In genomic region chr3:61978460-61979419, GRCh38 we compare ENCODE assay signal across 21 cellular contexts.
"Had no signal": no experiment of that assay in that cellular context is flagged by ENCODE, and none has a peak within 500 bp of the region (broad histone marks: within the 10 kb centered on the region; RNA-seq: fewer than 3 reads in every experiment).

No MANE protein-coding gene starts in this region.

- H3K27ac ChIP-seq: coronary artery, foreskin keratinocyte, spleen, thoracic aorta, vagina had no signal

- H3K9me3 ChIP-seq: left ventricle myocardium inferior, sigmoid colon, spleen, thoracic aorta, vagina had no signal

- H3K27me3 ChIP-seq: foreskin keratinocyte, sigmoid colon, spleen, vagina had no signal

- H3K36me3 ChIP-seq: left ventricle myocardium inferior, sigmoid colon, spleen, thoracic aorta, vagina had no signal

- H3K4me1 ChIP-seq: vagina had no signal

- DNase-seq: activated CD4-positive, alpha-beta T cell treated with anti-CD3 and anti-CD28 coated beads, Interleukin-2, amount 10 ng/mL, durations not matched to agents 24 days and 14 days; activated CD8-positive, alpha-beta T cell treated with anti-CD3 and anti-CD28 coated beads for 36 hours; activated gamma-delta T cell; activated naive CD4-positive, alpha-beta T cell treated with anti-CD3 and anti-CD28 coated beads, Interleukin-2, amount 50 U/mL, for 16 hours; activated naive CD8-positive, alpha-beta T cell treated with anti-CD3 and anti-CD28 coated beads, Interleukin-2, amount 50 U/mL, for 24 hours; cerebellar nuclear complex; endodermal cell; foreskin keratinocyte; immature natural killer cell; left ventricle myocardium inferior; mammary epithelial cell; nucleus accumbens; posterior cingulate gyrus; sigmoid colon; spleen; stimulated activated CD4-positive, alpha-beta T cell treated with anti-CD3 and anti-CD28 coated beads, Interleukin-4, amount 100 ng/mL, for 1 hour; stimulated activated naive CD4-positive, alpha-beta T cell treated with Interleukin-2 at 50 U/mL for 16 hours had no signal

- H3K4me3 ChIP-seq: coronary artery, left ventricle myocardium inferior, sigmoid colon, spleen, thoracic aorta, vagina had no signal

- ATAC-seq: activated CD4-positive, CD25-positive, alpha-beta regulatory T cell treated with anti-CD3 and anti-CD28 coated beads, Interleukin-2, amount 50 U/mL, for 24 hours; activated CD8-positive, alpha-beta T cell treated with anti-CD3 and anti-CD28 coated beads for 36 hours; activated naive CD8-positive, alpha-beta T cell treated with anti-CD3 and anti-CD28 coated beads, Interleukin-2, amount 50 U/mL, for 24 hours; foreskin keratinocyte had no signal
